ENCODE assay signal across 25 cellular contexts in the genomic region with DNA sequence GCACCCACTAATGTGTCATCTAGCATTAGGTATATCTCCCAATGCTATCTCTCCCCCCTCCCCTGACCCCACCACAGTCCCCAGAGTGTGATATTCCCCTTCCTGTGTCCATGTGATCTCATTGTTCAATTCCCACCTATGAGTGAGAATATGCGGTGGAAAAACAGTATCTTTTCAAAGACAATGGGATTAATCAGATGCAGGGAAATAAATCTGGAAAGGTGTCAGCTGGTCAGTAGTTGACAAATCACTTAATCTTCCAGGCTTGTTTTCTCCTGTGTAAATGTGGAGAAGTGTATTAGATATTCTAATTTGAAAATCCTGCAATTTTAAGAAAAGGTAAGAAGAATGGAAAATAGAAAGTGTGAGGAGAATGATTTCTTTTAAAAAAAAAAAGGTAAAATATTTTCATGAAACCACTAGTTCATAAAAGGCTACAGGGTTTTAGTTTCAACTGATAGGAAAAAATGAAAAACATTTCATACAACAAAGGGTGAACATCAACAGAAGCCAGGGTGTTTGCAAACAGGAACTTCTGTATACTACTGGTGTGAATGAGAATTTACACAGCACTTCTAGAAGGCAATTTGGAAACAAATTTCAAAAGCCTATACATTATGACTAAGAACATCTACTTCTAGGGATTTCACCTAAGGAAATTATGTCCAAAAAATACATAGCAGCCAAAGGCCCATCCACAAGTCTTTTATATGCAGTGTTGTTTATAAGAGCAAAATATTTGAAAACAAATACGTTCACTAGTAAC.
DNase-seq lines count a peak whose midpoint lies in the region; ATAC-seq, FAIRE-seq and TF ChIP-seq lines count a peak whose summit lies in the region.
"Had no signal": no experiment of that assay in that cellular context is flagged by ENCODE, and none has a peak within 500 bp of the region (broad histone marks: within the 10 kb centered on the region; RNA-seq: fewer than 3 reads in every experiment).

No MANE protein-coding gene starts in this region.

- H4K20me1 ChIP-seq in endothelial cell of umbilical vein (replicated peaks; ENCODE audit: control insufficient read depth, extremely low read depth, insufficient read depth, low read length) (no peaks in the 10 kb centered on the region), H9 (ENCODE audit: control insufficient read depth, insufficient read depth, insufficient read length) (no peaks in the 10 kb centered on the region)

- no CpG with 5 or more reads among the region's 2 CpGs for WGBS in H9 (ENCODE audit: extremely low coverage, insufficient read length, low lambda C conversion rate)

- peak overlapping the region; percentile 100 for H3K27ac Mint-ChIP-seq in activated naive CD4-positive, alpha-beta T cell treated with anti-CD3 and anti-CD28 coated beads, Interleukin-2, amount 10 ng/mL, durations not matched to agents 7 days and 5 days
- peak overlapping the region; percentile 90 for H3K27ac Mint-ChIP-seq in activated T-helper 1 cell treated with anti-CD3 and anti-CD28 coated beads, Interleukin-12 subunit alpha, Interleukin-12 subunit beta, Interleukin-2, Interleukin-4 antibody, amounts not matched to agents 30 ng/mL and 10 ng/mL and 1 ng/mL, durations not matched to agents 14 hours and 24 hours and 36 hours
- peak overlapping the region in 1 of 2 donors; percentile 36 for H3K27ac Mint-ChIP-seq in stimulated activated naive CD8-positive, alpha-beta T cell treated with anti-CD3 and anti-CD28 coated beads, Interleukin-15, amount 100 ng/mL, for 72 hours
- no peak overlapping the region for H3K27ac Mint-ChIP-seq in H9
- H3K27ac Mint-ChIP-seq: nephron had no signal

- H3K23ac ChIP-seq in H9 (ENCODE audit: insufficient read length, low read depth, low read length) = no peak overlapping the region

- no peaks in the 10 kb centered on the region for H3K27me3 ChIP-seq in endothelial cell of umbilical vein (ENCODE audit: control insufficient read depth in 2 of 2, insufficient read depth in 2 of 2, low read length in 2 of 2)
- no peaks in the 10 kb centered on the region for H3K27me3 ChIP-seq in H9 (ENCODE audit: insufficient read depth, low read length)
- H3K27me3 ChIP-seq in vagina = no peaks in the 10 kb centered on the region
- H3K27me3 ChIP-seq: esophagus squamous epithelium, MG63 had no signal

- peaks cover 63% of the 10 kb centered on the region for H3K36me3 Mint-ChIP-seq in activated naive CD4-positive, alpha-beta T cell treated with anti-CD3 and anti-CD28 coated beads, Interleukin-2, amount 10 ng/mL, durations not matched to agents 7 days and 5 days
- H3K36me3 Mint-ChIP-seq in activated T-helper 1 cell treated with anti-CD3 and anti-CD28 coated beads, Interleukin-12 subunit alpha, Interleukin-12 subunit beta, Interleukin-2, Interleukin-4 antibody, amounts not matched to agents 30 ng/mL and 10 ng/mL and 1 ng/mL, durations not matched to agents 14 hours and 24 hours and 36 hours (ENCODE audit: low read depth) = peaks cover 50% of the 10 kb centered on the region
- peaks cover 12 to 24% (median 17%) of the 10 kb centered on the region in 3 experiments for H3K36me3 Mint-ChIP-seq in H9 (ENCODE audit: insufficient read depth in 1 of 3, low read depth in 3 of 3)

- H2BK5ac ChIP-seq in H9 (ENCODE audit: insufficient read length, low read length) = no peak overlapping the region

- TF ChIP-seq POLR2A in endothelial cell of umbilical vein (IDR thresholded peaks at IDR 0.05; ENCODE audit: low read depth, low read length) = no peak
- TF ChIP-seq POLR2A in vagina (IDR thresholded peaks at IDR 0.05) = no peak

- no peak overlapping the region for H2BK120ac ChIP-seq in H9 (ENCODE audit: low read depth, low read length, poor library complexity, severe bottlenecking)

- CTCF ChIA-PET in activated naive CD4-positive, alpha-beta T cell treated with anti-CD3 and anti-CD28 coated beads, Interleukin-2, amount 10 ng/mL, durations not matched to agents 7 days and 5 days (lab: Charles Lee) = no interaction called here
- CTCF ChIA-PET in endothelial cell of umbilical vein (lab: Charles Lee) = no interaction called here

- H3K9me3 Mint-ChIP-seq in activated naive CD4-positive, alpha-beta T cell treated with anti-CD3 and anti-CD28 coated beads, Interleukin-2, amount 10 ng/mL, durations not matched to agents 7 days and 5 days = peaks cover 17% of the 10 kb centered on the region
- peaks cover 4% of the 10 kb centered on the region for H3K9me3 Mint-ChIP-seq in activated T-helper 1 cell treated with anti-CD3 and anti-CD28 coated beads, Interleukin-12 subunit alpha, Interleukin-12 subunit beta, Interleukin-2, Interleukin-4 antibody, amounts not matched to agents 30 ng/mL and 10 ng/mL and 1 ng/mL, durations not matched to agents 14 hours and 24 hours and 36 hours
- H3K9me3 Mint-ChIP-seq in stimulated activated naive CD8-positive, alpha-beta T cell treated with anti-CD3 and anti-CD28 coated beads, Interleukin-15, amount 100 ng/mL, for 72 hours = peaks cover 9 to 15% of the 10 kb centered on the region in 2 donors
- peaks cover 9 to 14% of the 10 kb centered on the region in 2 experiments; a peak in 4 of 5 replicates for H3K9me3 Mint-ChIP-seq in H9
- H3K9me3 Mint-ChIP-seq: nephron; stimulated activated memory B cell treated with anti-CD40 and anti-IgM and Interleukin-4, amounts not matched to agents 10 μg/mL and 1 μg/mL and 100 μg/mL, for 72 hours had no signal

- no peak overlapping the region for H3K56ac ChIP-seq in H9 (ENCODE audit: insufficient read length, low read depth, low read length)

- dilution Hi-C loops in endothelial cell of umbilical vein (cut with MboI; ENCODE audit: extremely low pct_ligation_motif_present, low sequenced_read_pairs) = no loop called here

- no peaks in the 10 kb centered on the region for H3K9me1 ChIP-seq in endothelial cell of umbilical vein (replicated peaks; ENCODE audit: control insufficient read depth, extremely low read depth, insufficient read depth, low read length)

- no peak for DNase-seq in activated naive CD4-positive, alpha-beta T cell treated with anti-CD3 and anti-CD28 coated beads, Interleukin-2, amount 10 ng/mL, durations not matched to agents 7 days and 5 days
- no peak for DNase-seq in activated naive CD4-positive, alpha-beta T cell treated with anti-CD3 and anti-CD28 coated beads, Interleukin-2, amount 50 U/mL, for 16 hours
- no peak for DNase-seq in activated T-helper 1 cell treated with anti-CD3 and anti-CD28 coated beads, Interleukin-12 subunit alpha, Interleukin-12 subunit beta, Interleukin-2, Interleukin-4 antibody, amounts not matched to agents 30 ng/mL and 10 ng/mL and 1 ng/mL, durations not matched to agents 14 hours and 24 hours and 36 hours (ENCODE audit: low spot score)
- peak; percentile 33 for DNase-seq in endothelial cell of umbilical vein (ENCODE audit: low read depth, low spot score)
- no peak for DNase-seq in stimulated activated naive CD8-positive, alpha-beta T cell treated with anti-CD3 and anti-CD28 coated beads, Interleukin-15, amount 100 ng/mL, for 72 hours
- no peak for DNase-seq in H9
- DNase-seq in vagina (ENCODE audit: extremely low spot score in 2 of 2) = no peak
- DNase-seq: ACHN, aorta, caudate nucleus, esophagus squamous epithelium, GF-D8, GOT3, mesenchymal stem cell, MG63, NCI-H1436 treated with DMSO at 0.1 percent for 48 hours, NCI-H526 treated with DMSO at 0.1 percent for 48 hours, SIG-M5 had no signal

- no peaks in the 10 kb centered on the region for H3K79me1 ChIP-seq in H9 (ENCODE audit: insufficient read depth, low read depth, low read length, poor library complexity, severe bottlenecking)

- intact Hi-C loops in activated T-helper 1 cell treated with anti-CD3 and anti-CD28 coated beads, Interleukin-12 subunit alpha, Interleukin-12 subunit beta, Interleukin-2, Interleukin-4 antibody, amounts not matched to agents 30 ng/mL and 10 ng/mL and 1 ng/mL, durations not matched to agents 14 hours and 24 hours and 36 hours (cut with micrococcal nuclease) = loop anchor here (1.0 to 10.0 kb wide), 7 partner anchors 8 to 577 kb away; partner anchors contain the start of gene CBLB
- intact Hi-C loops in endothelial cell of umbilical vein (cut with micrococcal nuclease) (loop anchor here (10.0 kb wide), 1 partner anchor 849 kb away; no protein-coding TSS in a partner anchor), vagina (cut with DNase I) (no loop called here)

- FAIRE-seq in endothelial cell of umbilical vein (lab: Jason Lieb, UNC) = no peak
- FAIRE-seq: GM19239 had no signal

- H3K9me3 ChIP-seq in endothelial cell of umbilical vein (replicated peaks; ENCODE audit: control insufficient read depth, insufficient read depth, low read length) (no peaks in the 10 kb centered on the region), H9 (ENCODE audit: control insufficient read depth, low read depth, low read length) (peaks cover 9% of the 10 kb centered on the region), vagina (no peaks in the 10 kb centered on the region)
- H3K9me3 ChIP-seq: esophagus squamous epithelium, MG63 had no signal

- H3K4me1 Mint-ChIP-seq in activated naive CD4-positive, alpha-beta T cell treated with anti-CD3 and anti-CD28 coated beads, Interleukin-2, amount 10 ng/mL, durations not matched to agents 7 days and 5 days = peaks cover 75% of the 10 kb centered on the region
- peaks cover 87% of the 10 kb centered on the region for H3K4me1 Mint-ChIP-seq in activated T-helper 1 cell treated with anti-CD3 and anti-CD28 coated beads, Interleukin-12 subunit alpha, Interleukin-12 subunit beta, Interleukin-2, Interleukin-4 antibody, amounts not matched to agents 30 ng/mL and 10 ng/mL and 1 ng/mL, durations not matched to agents 14 hours and 24 hours and 36 hours (ENCODE audit: low read depth)
- peaks cover 70% of the 10 kb centered on the region for H3K4me1 Mint-ChIP-seq in stimulated activated naive CD8-positive, alpha-beta T cell treated with anti-CD3 and anti-CD28 coated beads, Interleukin-15, amount 100 ng/mL, for 72 hours
- peaks cover 3 to 11% of the 10 kb centered on the region in 2 experiments; a peak in 3 of 4 replicates for H3K4me1 Mint-ChIP-seq in H9

- no TSS peak for BruUV-seq in endothelial cell of umbilical vein (replicated peaks; lab: Mats Ljungman, UMichigan)

- no peak overlapping the region for H3K4me3 Mint-ChIP-seq in activated naive CD4-positive, alpha-beta T cell treated with anti-CD3 and anti-CD28 coated beads, Interleukin-2, amount 10 ng/mL, durations not matched to agents 7 days and 5 days
- peak overlapping the region; percentile 72 for H3K4me3 Mint-ChIP-seq in activated T-helper 1 cell treated with anti-CD3 and anti-CD28 coated beads, Interleukin-12 subunit alpha, Interleukin-12 subunit beta, Interleukin-2, Interleukin-4 antibody, amounts not matched to agents 30 ng/mL and 10 ng/mL and 1 ng/mL, durations not matched to agents 14 hours and 24 hours and 36 hours
- H3K4me3 Mint-ChIP-seq in stimulated activated naive CD8-positive, alpha-beta T cell treated with anti-CD3 and anti-CD28 coated beads, Interleukin-15, amount 100 ng/mL, for 72 hours = peak overlapping the region in 1 of 2 donors; percentile 61
- no peak overlapping the region for H3K4me3 Mint-ChIP-seq in H9
- H3K4me3 Mint-ChIP-seq: nephron; stimulated activated memory B cell treated with anti-CD40 and anti-IgM and Interleukin-4, amounts not matched to agents 10 μg/mL and 1 μg/mL and 100 μg/mL, for 72 hours had no signal

- H3K4me1 ChIP-seq in endothelial cell of umbilical vein (ENCODE audit: control insufficient read depth, extremely low read depth, insufficient read depth, low read length) (peaks cover 6% of the 10 kb centered on the region), H9 (ENCODE audit: insufficient read depth, low read length) (no peaks in the 10 kb centered on the region), vagina (peaks cover 6% of the 10 kb centered on the region)
- H3K4me1 ChIP-seq: parathyroid adenoma had no signal

- no peak overlapping the region for H3K27ac ChIP-seq in endothelial cell of umbilical vein (ENCODE audit: insufficient read depth, low read depth, low read length)
- H3K27ac ChIP-seq in H9 (ENCODE audit: insufficient read length, low read depth, low read length) = no peak overlapping the region
- no peak overlapping the region for H3K27ac ChIP-seq in vagina
- H3K27ac ChIP-seq: C4-2B, esophagus squamous epithelium, parathyroid adenoma, PC-9 had no signal

- H2AK5ac ChIP-seq in H9 (ENCODE audit: insufficient read length, low read length) = no peak overlapping the region

- H3K4ac ChIP-seq in H9 (ENCODE audit: low read depth, low read length) = no peak overlapping the region

- H3K36me3 ChIP-seq in endothelial cell of umbilical vein (ENCODE audit: control insufficient read depth in 2 of 2, extremely low read depth in 1 of 2, insufficient read depth in 2 of 2, low read length in 2 of 2) = peaks cover 0 to 11% of the 10 kb centered on the region in 2 experiments
- no peaks in the 10 kb centered on the region for H3K36me3 ChIP-seq in vagina
- H3K36me3 ChIP-seq: MG63 had no signal

- no peak for TF ChIP-seq CTCF in endothelial cell of umbilical vein (IDR thresholded peaks at IDR 0.05; ENCODE audit: extremely low read depth in 1 of 2, insufficient read depth in 1 of 2, low read depth in 1 of 2, low read length in 2 of 2)
- TF ChIP-seq CTCF in H9 (conservative IDR thresholded peaks at IDR 0.05) = no peak
- no peak for TF ChIP-seq CTCF in vagina (IDR thresholded peaks at IDR 0.05)

- H2BK12ac ChIP-seq in H9 (ENCODE audit: insufficient read length, low read depth, low read length) = no peak overlapping the region

- peak; percentile 65 for ATAC-seq in stimulated activated naive CD8-positive, alpha-beta T cell treated with anti-CD3 and anti-CD28 coated beads, Interleukin-15, amount 100 ng/mL, for 72 hours
- no peak for ATAC-seq in HG03280 (IDR thresholded peaks at IDR 0.05; ENCODE audit: unreplicated experiment)
- ATAC-seq: stimulated activated memory B cell treated with anti-CD40 and anti-IgM and Interleukin-4, amounts not matched to agents 10 μg/mL and 1 μg/mL and 100 μg/mL, for 72 hours had no signal

- H3K4me3 ChIP-seq in endothelial cell of umbilical vein (replicated peaks in 1 of 3; ENCODE audit: insufficient read depth in 1 of 3, low read depth in 1 of 3, low read length in 3 of 3) (no peak overlapping the region), vagina (no peak overlapping the region)
- H3K4me3 ChIP-seq: esophagus squamous epithelium, MG63, PC-9 had no signal

- H3K9ac ChIP-seq in endothelial cell of umbilical vein (replicated peaks; ENCODE audit: extremely low read depth, insufficient read depth, low read length) = no peak overlapping the region
- no peak overlapping the region for H3K9ac ChIP-seq in H9 (ENCODE audit: extremely low read depth, insufficient read length, low read length)
- H3K9ac ChIP-seq: parathyroid adenoma had no signal

- no peak overlapping the region for H2BK20ac ChIP-seq in H9 (ENCODE audit: low read depth, low read length, poor library complexity, severe bottlenecking)

- H3K4me2 ChIP-seq in endothelial cell of umbilical vein (ENCODE audit: insufficient read depth, low read length) (no peak overlapping the region), H9 (ENCODE audit: insufficient read depth, insufficient read length, low read length) (no peak overlapping the region)
- H3K4me2 ChIP-seq: PC-9 had no signal

- H3K23me2 ChIP-seq in H9 (ENCODE audit: insufficient read length, low read depth, low read length, poor library complexity, severe bottlenecking) = peaks cover 3% of the 10 kb centered on the region

- no peaks in the 10 kb centered on the region for H3K79me2 ChIP-seq in endothelial cell of umbilical vein (ENCODE audit: control insufficient read depth, insufficient read depth, low read length)
- H3K79me2 ChIP-seq in H9 (ENCODE audit: insufficient read depth, low read length) = no peaks in the 10 kb centered on the region
- H3K79me2 ChIP-seq: parathyroid adenoma had no signal

- H2AFZ ChIP-seq in endothelial cell of umbilical vein (ENCODE audit: low read depth, low read length) (no peak overlapping the region), H9 (ENCODE audit: low read length) (no peak overlapping the region)
- H2AFZ ChIP-seq: parathyroid adenoma, PC-9 had no signal

- H2BK15ac ChIP-seq in H9 (ENCODE audit: low read depth, low read length) = no peak overlapping the region

- H3T11ph ChIP-seq in H9 (ENCODE audit: low read length) = no peak overlapping the region

- no peaks in the 10 kb centered on the region for H3K27me3 Mint-ChIP-seq in activated naive CD4-positive, alpha-beta T cell treated with anti-CD3 and anti-CD28 coated beads, Interleukin-2, amount 10 ng/mL, durations not matched to agents 7 days and 5 days
- no peaks in the 10 kb centered on the region for H3K27me3 Mint-ChIP-seq in activated T-helper 1 cell treated with anti-CD3 and anti-CD28 coated beads, Interleukin-12 subunit alpha, Interleukin-12 subunit beta, Interleukin-2, Interleukin-4 antibody, amounts not matched to agents 30 ng/mL and 10 ng/mL and 1 ng/mL, durations not matched to agents 14 hours and 24 hours and 36 hours (ENCODE audit: insufficient read depth)
- H3K27me3 Mint-ChIP-seq in stimulated activated naive CD8-positive, alpha-beta T cell treated with anti-CD3 and anti-CD28 coated beads, Interleukin-15, amount 100 ng/mL, for 72 hours = no peaks in the 10 kb centered on the region
- no peaks in the 10 kb centered on the region for H3K27me3 Mint-ChIP-seq in H9 (ENCODE audit: low read depth)
- H3K27me3 Mint-ChIP-seq: stimulated activated memory B cell treated with anti-CD40 and anti-IgM and Interleukin-4, amounts not matched to agents 10 μg/mL and 1 μg/mL and 100 μg/mL, for 72 hours had no signal

- H4K5ac ChIP-seq in H9 (ENCODE audit: insufficient read length, low read depth, low read length) = no peak overlapping the region

- POLR2A ChIA-PET in endothelial cell of umbilical vein (lab: Charles Lee) = no interaction called here

- no peak overlapping the region for H4K91ac ChIP-seq in H9 (ENCODE audit: insufficient read length, low read depth, low read length)

- H3K18ac ChIP-seq in H9 (ENCODE audit: insufficient read length, low read depth, low read length) = no peak overlapping the region

- no peak overlapping the region for H4K8ac ChIP-seq in H9 (replicated peaks; ENCODE audit: insufficient read length, low read depth, low read length)

- no peak overlapping the region for H3K14ac ChIP-seq in H9 (ENCODE audit: insufficient read depth, low read length)

Comparison
In these comparisons a context has a peak if more than half of its experiments do, and no peak if none do; other contexts are left out.
1. H3K27ac Mint-ChIP-seq: peak in activated naive CD4-positive, alpha-beta T cell treated with anti-CD3 and anti-CD28 coated beads, Interleukin-2, amount 10 ng/mL, durations not matched to agents 7 days and 5 days (single experiment) and activated T-helper 1 cell treated with anti-CD3 and anti-CD28 coated beads, Interleukin-12 subunit alpha, Interleukin-12 subunit beta, Interleukin-2, Interleukin-4 antibody, amounts not matched to agents 30 ng/mL and 10 ng/mL and 1 ng/mL, durations not matched to agents 14 hours and 24 hours and 36 hours (single experiment); none in H9 (0 of 3).